ENCODE assay signal across 28 cellular contexts in the genomic region with DNA sequence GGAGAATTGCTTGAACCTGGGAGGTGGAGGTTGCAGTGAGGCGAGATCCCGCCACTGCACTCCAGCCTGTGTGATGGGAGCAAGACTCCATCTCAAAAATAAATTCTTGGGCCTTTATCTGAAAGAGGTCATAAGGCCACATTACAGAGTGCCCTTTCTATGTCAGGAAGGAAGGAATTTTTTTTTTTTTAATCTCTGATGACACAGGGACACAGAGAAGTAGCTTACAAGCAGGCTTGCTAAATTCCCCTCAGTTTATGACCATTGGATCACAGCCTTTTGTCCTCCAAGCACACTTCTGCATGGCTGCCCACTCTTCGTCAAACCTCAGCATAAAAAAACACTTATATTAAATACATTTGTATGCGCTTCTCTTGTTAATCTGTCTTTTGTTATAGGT. TPM values are rescaled to one million over a fixed set of nuclear protein-coding genes. Genes with fewer than 3 reads are reported as not detected.
"Had no signal": no experiment of that assay in that cellular context is flagged by ENCODE, and none has a peak within 500 bp of the region (broad histone marks: within the 10 kb centered on the region; RNA-seq: fewer than 3 reads in every experiment).

No MANE protein-coding gene starts in this region.

- H3K9me3 ChIP-seq: right atrium auricular region, testis had no signal

- H3K27ac ChIP-seq: neural progenitor cell, VCaP had no signal

- H3K4me3 ChIP-seq: lung, neural progenitor cell, right atrium auricular region, testis had no signal

- H2AFZ ChIP-seq: neural progenitor cell had no signal

- H3K4me2 ChIP-seq: neural progenitor cell had no signal

- H3K27me3 ChIP-seq: neural progenitor cell, right atrium auricular region, testis had no signal

- FAIRE-seq: kidney had no signal

- H3K9ac ChIP-seq: neural progenitor cell had no signal

- ATAC-seq: esophagus mucosa, left colon, natural killer cell had no signal

- DNase-seq: activated CD4-positive, alpha-beta T cell treated with anti-CD3 and anti-CD28 coated beads for 4 hours; activated CD4-positive, alpha-beta T cell treated with anti-CD3 and anti-CD28 coated beads, Interleukin-2, amount 50 U/mL, for 4 hours; activated effector memory CD4-positive, alpha-beta T cell treated with anti-CD3 and anti-CD28 coated beads, Interleukin-2, amount 50 U/mL, for 16 hours; activated naive CD4-positive, alpha-beta T cell treated with anti-CD3 and anti-CD28 coated beads for 36 hours; amygdala; caudate nucleus; cortex of kidney; endodermal cell; foreskin fibroblast; head of caudate nucleus; hypothalamus; immature natural killer cell; kidney; left colon; mesendoderm; natural killer cell; stimulated activated naive CD4-positive, alpha-beta T cell treated with Interleukin-2 at 50 U/mL for 16 hours; T-helper 2 cell; testis; trophoblast cell had no signal

- H3K4me1 ChIP-seq: neural progenitor cell had no signal

- H3K36me3 ChIP-seq: neural progenitor cell, right atrium auricular region had no signal

RNA-seq across cellular contexts. Expression of a gene that starts 53.2 kb away (rescaled TPM):
- total RNA-seq: activated naive CD4-positive, alpha-beta T cell treated with anti-CD3 and anti-CD28 coated beads for 36 hours; chondrocyte; endodermal cell; esophagus mucosa; kidney; left colon; natural killer cell; omental fat pad; pulmonary artery endothelial cell; right atrium auricular region; testis had no signal
- polyA plus RNA-seq: immature natural killer cell had no signal
